ENCODE assay signal across 32 cellular contexts in the genomic region with DNA sequence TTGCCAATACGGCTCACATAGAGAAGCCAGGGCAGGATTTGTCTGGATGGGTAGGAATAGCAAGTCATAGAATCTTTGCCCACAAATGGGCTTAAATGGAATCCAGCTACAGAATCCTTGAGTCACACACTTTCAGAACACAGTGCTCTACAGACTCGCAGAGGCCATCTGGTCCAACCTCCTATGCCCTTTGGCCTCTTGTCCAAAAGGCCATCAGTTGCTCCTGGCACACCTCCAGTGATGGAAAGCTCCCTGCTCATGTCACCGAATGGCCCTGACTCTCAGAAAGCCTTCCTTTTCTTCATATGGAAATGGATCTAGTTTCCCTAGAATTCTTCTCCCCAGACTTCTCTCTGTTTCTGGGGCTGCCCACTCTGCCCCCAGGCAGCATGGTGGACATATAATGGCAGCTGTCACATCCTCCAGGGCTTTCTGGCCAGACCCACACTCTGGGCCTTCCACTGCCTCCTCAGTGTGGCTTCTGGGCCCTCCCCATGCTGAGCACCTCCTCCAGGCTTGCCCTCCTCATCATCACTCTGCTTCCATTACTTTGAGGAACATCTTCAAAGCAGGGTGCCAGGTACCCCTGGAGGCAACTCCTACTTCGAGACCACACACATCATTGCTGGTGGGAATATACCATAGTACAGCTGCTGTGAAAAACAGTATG. TPM values are rescaled to one million over a fixed set of nuclear protein-coding genes. Genes with fewer than 3 reads are reported as not detected.
"Had no signal": no experiment of that assay in that cellular context is flagged by ENCODE, and none has a peak within 500 bp of the region (broad histone marks: within the 10 kb centered on the region; RNA-seq: fewer than 3 reads in every experiment).

No MANE protein-coding gene starts in this region.

- H3K9me3 Mint-ChIP-seq: activated B cell treated with CpG ODN at 0.5 μM for 24 hours; activated CD4-positive, alpha-beta memory T cell treated with anti-CD3 and anti-CD28 coated beads for 36 hours; activated CD4-positive, alpha-beta T cell treated with anti-CD3 and anti-CD28 coated beads, Interleukin-2, amount 10 ng/mL, durations not matched to agents 24 days and 14 days; activated naive CD4-positive, alpha-beta T cell treated with anti-CD3 and anti-CD28 coated beads for 36 hours; activated naive CD4-positive, alpha-beta T cell treated with anti-CD3 and anti-CD28 coated beads, Interleukin-2, amount 50 U/mL, for 24 hours; activated naive CD8-positive, alpha-beta T cell treated with anti-CD3 and anti-CD28 coated beads for 36 hours; activated naive CD8-positive, alpha-beta T cell treated with anti-CD3 and anti-CD28 coated beads, Interleukin-2, amount 50 U/mL, for 24 hours; activated T-helper 1 cell treated with anti-CD3 and anti-CD28 coated beads, Interleukin-12 subunit alpha, Interleukin-12 subunit beta, Interleukin-2, Interleukin-4 antibody, amounts not matched to agents 30 ng/mL and 10 ng/mL and 1 ng/mL, durations not matched to agents 14 hours and 24 hours and 36 hours; activated T-helper 2 cell treated with anti-CD3 and anti-CD28 coated beads, Interferon-gamma antibody, Interleukin-2, Interleukin-4, amounts not matched to agents 10 μg/mL and 5 μg/mL and 100 μg/mL, durations not matched to agents 14 hours and 24 hours and 36 hours; T-helper 2 cell treated with Interferon-gamma antibody and Interleukin-4, amounts not matched to agents 5 μg/mL and 100 μg/mL, for 36 hours had no signal

- H3K4me3 ChIP-seq: adrenal gland, body of pancreas had no signal

- H3K36me3 Mint-ChIP-seq: activated CD4-positive, alpha-beta memory T cell treated with anti-CD3 and anti-CD28 coated beads for 36 hours; activated CD8-positive, alpha-beta memory T cell treated with anti-CD3 and anti-CD28 coated beads, Interleukin-2, amount 10 ng/mL, durations not matched to agents 7 days and 5 days; activated naive CD4-positive, alpha-beta T cell treated with anti-CD3 and anti-CD28 coated beads, Interleukin-2, amount 50 U/mL, for 24 hours; activated naive CD8-positive, alpha-beta T cell treated with anti-CD3 and anti-CD28 coated beads for 36 hours had no signal

- FAIRE-seq: colon, frontal cortex had no signal

- H3K27ac ChIP-seq: adrenal gland, body of pancreas, WERI-Rb-1 had no signal

- H3K27ac Mint-ChIP-seq: activated B cell treated with CpG ODN at 0.5 μM for 24 hours; activated CD4-positive, alpha-beta memory T cell treated with anti-CD3 and anti-CD28 coated beads for 36 hours; activated CD4-positive, alpha-beta T cell treated with anti-CD3 and anti-CD28 coated beads for 36 hours; activated CD4-positive, alpha-beta T cell treated with anti-CD3 and anti-CD28 coated beads, Interleukin-2, amount 10 ng/mL, durations not matched to agents 24 days and 14 days; activated CD8-positive, alpha-beta memory T cell treated with anti-CD3 and anti-CD28 coated beads, Interleukin-2, amount 10 ng/mL, durations not matched to agents 7 days and 5 days; activated CD8-positive, alpha-beta T cell treated with anti-CD3 and anti-CD28 coated beads, Interleukin-2, amount 10 ng/mL, durations not matched to agents 7 days and 5 days; activated naive CD4-positive, alpha-beta T cell treated with anti-CD3 and anti-CD28 coated beads for 36 hours; activated naive CD4-positive, alpha-beta T cell treated with anti-CD3 and anti-CD28 coated beads, Interleukin-2, amount 50 U/mL, for 24 hours; activated naive CD8-positive, alpha-beta T cell treated with anti-CD3 and anti-CD28 coated beads for 36 hours; activated naive CD8-positive, alpha-beta T cell treated with anti-CD3 and anti-CD28 coated beads, Interleukin-2, amount 50 U/mL, for 24 hours; activated T-helper 1 cell treated with anti-CD3 and anti-CD28 coated beads, Interleukin-12 subunit alpha, Interleukin-12 subunit beta, Interleukin-2, Interleukin-4 antibody, amounts not matched to agents 30 ng/mL and 10 ng/mL and 1 ng/mL, durations not matched to agents 14 hours and 24 hours and 36 hours; activated T-helper 2 cell treated with anti-CD3 and anti-CD28 coated beads, Interferon-gamma antibody, Interleukin-2, Interleukin-4, amounts not matched to agents 10 μg/mL and 5 μg/mL and 100 μg/mL, durations not matched to agents 14 hours and 24 hours and 36 hours; T-helper 17 cell; T-helper 2 cell treated with Interferon-gamma antibody and Interleukin-4, amounts not matched to agents 5 μg/mL and 100 μg/mL, for 36 hours had no signal

- DNase-seq: activated B cell treated with CpG ODN at 0.5 μM for 24 hours; activated CD4-positive, alpha-beta memory T cell treated with anti-CD3 and anti-CD28 coated beads for 36 hours; activated CD4-positive, alpha-beta T cell treated with anti-CD3 and anti-CD28 coated beads for 36 hours; activated CD4-positive, alpha-beta T cell treated with anti-CD3 and anti-CD28 coated beads, Interleukin-2, amount 10 ng/mL, durations not matched to agents 24 days and 14 days; activated CD8-positive, alpha-beta memory T cell treated with anti-CD3 and anti-CD28 coated beads, Interleukin-2, amount 10 ng/mL, durations not matched to agents 7 days and 5 days; activated CD8-positive, alpha-beta memory T cell treated with anti-CD3 and anti-CD28 coated beads, Interleukin-2, amount 50 U/mL, for 4 hours; activated CD8-positive, alpha-beta T cell treated with anti-CD3 and anti-CD28 coated beads, Interleukin-2, amount 10 ng/mL, durations not matched to agents 7 days and 5 days; activated effector memory CD4-positive, alpha-beta T cell treated with anti-CD3 and anti-CD28 coated beads, Interleukin-2, amount 50 U/mL, for 16 hours; activated naive CD4-positive, alpha-beta T cell treated with anti-CD3 and anti-CD28 coated beads for 36 hours; activated naive CD8-positive, alpha-beta T cell treated with anti-CD3 and anti-CD28 coated beads for 36 hours; activated naive CD8-positive, alpha-beta T cell treated with anti-CD3 and anti-CD28 coated beads, Interleukin-2, amount 50 U/mL, for 24 hours; activated T-cell treated with anti-CD3 and anti-CD28 coated beads, Interleukin-2, amount 50 U/mL, for 1 hour; activated T-cell treated with anti-CD3 and anti-CD28 coated beads, Interleukin-2, amount 50 U/mL, for 48 hours; amygdala; aorta; body of pancreas; caudate nucleus; effector CD8-positive, alpha-beta T cell; T-helper 1 cell; T-helper 17 cell; T1000; WERI-Rb-1 had no signal

- H3K36me3 ChIP-seq: adrenal gland, WERI-Rb-1 had no signal

- H3K4me1 Mint-ChIP-seq: activated B cell treated with CpG ODN at 0.5 μM for 24 hours; activated CD4-positive, alpha-beta T cell treated with anti-CD3 and anti-CD28 coated beads for 36 hours; activated CD4-positive, alpha-beta T cell treated with anti-CD3 and anti-CD28 coated beads, Interleukin-2, amount 10 ng/mL, durations not matched to agents 24 days and 14 days; activated CD8-positive, alpha-beta memory T cell treated with anti-CD3 and anti-CD28 coated beads, Interleukin-2, amount 10 ng/mL, durations not matched to agents 7 days and 5 days; activated naive CD4-positive, alpha-beta T cell treated with anti-CD3 and anti-CD28 coated beads, Interleukin-2, amount 50 U/mL, for 24 hours; activated naive CD8-positive, alpha-beta T cell treated with anti-CD3 and anti-CD28 coated beads for 36 hours; activated naive CD8-positive, alpha-beta T cell treated with anti-CD3 and anti-CD28 coated beads, Interleukin-2, amount 50 U/mL, for 24 hours had no signal

- H3K4me3 Mint-ChIP-seq: activated B cell treated with CpG ODN at 0.5 μM for 24 hours; activated CD4-positive, alpha-beta memory T cell treated with anti-CD3 and anti-CD28 coated beads for 36 hours; activated CD4-positive, alpha-beta T cell treated with anti-CD3 and anti-CD28 coated beads for 36 hours; activated CD4-positive, alpha-beta T cell treated with anti-CD3 and anti-CD28 coated beads, Interleukin-2, amount 10 ng/mL, durations not matched to agents 24 days and 14 days; activated CD8-positive, alpha-beta memory T cell treated with anti-CD3 and anti-CD28 coated beads, Interleukin-2, amount 10 ng/mL, durations not matched to agents 7 days and 5 days; activated CD8-positive, alpha-beta T cell treated with anti-CD3 and anti-CD28 coated beads, Interleukin-2, amount 10 ng/mL, durations not matched to agents 7 days and 5 days; activated naive CD4-positive, alpha-beta T cell treated with anti-CD3 and anti-CD28 coated beads for 36 hours; activated naive CD4-positive, alpha-beta T cell treated with anti-CD3 and anti-CD28 coated beads, Interleukin-2, amount 50 U/mL, for 24 hours; activated naive CD8-positive, alpha-beta T cell treated with anti-CD3 and anti-CD28 coated beads for 36 hours; activated naive CD8-positive, alpha-beta T cell treated with anti-CD3 and anti-CD28 coated beads, Interleukin-2, amount 50 U/mL, for 24 hours; activated T-helper 1 cell treated with anti-CD3 and anti-CD28 coated beads, Interleukin-12 subunit alpha, Interleukin-12 subunit beta, Interleukin-2, Interleukin-4 antibody, amounts not matched to agents 30 ng/mL and 10 ng/mL and 1 ng/mL, durations not matched to agents 14 hours and 24 hours and 36 hours; T-helper 17 cell; T-helper 2 cell treated with Interferon-gamma antibody and Interleukin-4, amounts not matched to agents 5 μg/mL and 100 μg/mL, for 36 hours had no signal

- H3K27me3 ChIP-seq: adrenal gland, body of pancreas had no signal

- H3K4me1 ChIP-seq: adrenal gland, body of pancreas had no signal

- H3K9me3 ChIP-seq: adrenal gland, body of pancreas had no signal

- H3K27me3 Mint-ChIP-seq: activated B cell treated with CpG ODN at 0.5 μM for 24 hours; activated CD4-positive, alpha-beta T cell treated with anti-CD3 and anti-CD28 coated beads, Interleukin-2, amount 10 ng/mL, durations not matched to agents 24 days and 14 days had no signal

- ATAC-seq: activated CD4-positive, alpha-beta T cell treated with anti-CD3 and anti-CD28 coated beads for 36 hours; activated CD4-positive, CD25-positive, alpha-beta regulatory T cell treated with anti-CD3 and anti-CD28 coated beads, Interleukin-2, amount 50 U/mL, for 24 hours; activated CD8-positive, alpha-beta memory T cell treated with anti-CD3 and anti-CD28 coated beads, Interleukin-2, amount 10 ng/mL, durations not matched to agents 7 days and 5 days; activated CD8-positive, alpha-beta T cell treated with anti-CD3 and anti-CD28 coated beads, Interleukin-2, amount 10 ng/mL, durations not matched to agents 7 days and 5 days; activated naive CD8-positive, alpha-beta T cell treated with anti-CD3 and anti-CD28 coated beads, Interleukin-2, amount 50 U/mL, for 24 hours; esophagus mucosa; T-helper 17 cell had no signal

RNA-seq across cellular contexts. Expression of gene TRABD2B, which starts 33.6 kb away (rescaled TPM):
- total RNA-seq: activated B cell treated with CpG ODN at 0.5 μM for 24 hours; activated CD4-positive, alpha-beta memory T cell treated with anti-CD3 and anti-CD28 coated beads for 36 hours; activated CD4-positive, alpha-beta T cell treated with anti-CD3 and anti-CD28 coated beads for 36 hours; activated CD4-positive, alpha-beta T cell treated with anti-CD3 and anti-CD28 coated beads, Interleukin-2, amount 10 ng/mL, durations not matched to agents 24 days and 14 days; activated CD8-positive, alpha-beta memory T cell treated with anti-CD3 and anti-CD28 coated beads for 36 hours; activated CD8-positive, alpha-beta memory T cell treated with anti-CD3 and anti-CD28 coated beads, Interleukin-2, amount 10 ng/mL, durations not matched to agents 7 days and 5 days; activated CD8-positive, alpha-beta T cell treated with anti-CD3 and anti-CD28 coated beads, Interleukin-2, amount 10 ng/mL, durations not matched to agents 7 days and 5 days; activated naive CD4-positive, alpha-beta T cell treated with anti-CD3 and anti-CD28 coated beads for 36 hours; activated naive CD8-positive, alpha-beta T cell treated with anti-CD3 and anti-CD28 coated beads for 36 hours; activated T-helper 1 cell treated with anti-CD3 and anti-CD28 coated beads, Interleukin-12 subunit alpha, Interleukin-12 subunit beta, Interleukin-2, Interleukin-4 antibody, amounts not matched to agents 30 ng/mL and 10 ng/mL and 1 ng/mL, durations not matched to agents 14 hours and 24 hours and 36 hours; activated T-helper 2 cell treated with anti-CD3 and anti-CD28 coated beads, Interferon-gamma antibody, Interleukin-2, Interleukin-4, amounts not matched to agents 10 μg/mL and 5 μg/mL and 100 μg/mL, durations not matched to agents 14 hours and 24 hours and 36 hours; T-helper 17 cell had no signal
